Comparison of ENCODE assay signal across 1 cellular context in genomic region chr7:13860734-13861133, GRCh38.
TF ChIP-seq lines count a peak whose summit lies in the region.

No MANE protein-coding gene starts in this region.

TF ChIP-seq in HCT116, 20 proteins besides CTCF, POLR2A, EP300 and RAD21 (continued from another document):
- TF ChIP-seq ELF1 (IDR thresholded peaks at IDR 0.05; ENCODE audit: borderline replicate concordance, low read depth): no peak
- TF ChIP-seq SP1 (IDR thresholded peaks at IDR 0.05; ENCODE audit: low read depth): no peak
- no peak for TF ChIP-seq CBX3 (IDR thresholded peaks at IDR 0.05; ENCODE audit: low read depth)
- no peak for TF ChIP-seq EZH2phosphoT487 (IDR thresholded peaks at IDR 0.05; ENCODE audit: borderline replicate concordance)
- TF ChIP-seq ATF3 (IDR thresholded peaks at IDR 0.05): no peak
- no peak for TF ChIP-seq ZNF274 (IDR thresholded peaks at IDR 0.05; ENCODE audit: low read depth, low read length)
- TF ChIP-seq EZH2 (IDR thresholded peaks at IDR 0.05): no peak
TF ChIP-seq in HCT116: peak in this region for 0.
